9 cellular contexts compared by ENCODE assay signal in the genomic region with DNA sequence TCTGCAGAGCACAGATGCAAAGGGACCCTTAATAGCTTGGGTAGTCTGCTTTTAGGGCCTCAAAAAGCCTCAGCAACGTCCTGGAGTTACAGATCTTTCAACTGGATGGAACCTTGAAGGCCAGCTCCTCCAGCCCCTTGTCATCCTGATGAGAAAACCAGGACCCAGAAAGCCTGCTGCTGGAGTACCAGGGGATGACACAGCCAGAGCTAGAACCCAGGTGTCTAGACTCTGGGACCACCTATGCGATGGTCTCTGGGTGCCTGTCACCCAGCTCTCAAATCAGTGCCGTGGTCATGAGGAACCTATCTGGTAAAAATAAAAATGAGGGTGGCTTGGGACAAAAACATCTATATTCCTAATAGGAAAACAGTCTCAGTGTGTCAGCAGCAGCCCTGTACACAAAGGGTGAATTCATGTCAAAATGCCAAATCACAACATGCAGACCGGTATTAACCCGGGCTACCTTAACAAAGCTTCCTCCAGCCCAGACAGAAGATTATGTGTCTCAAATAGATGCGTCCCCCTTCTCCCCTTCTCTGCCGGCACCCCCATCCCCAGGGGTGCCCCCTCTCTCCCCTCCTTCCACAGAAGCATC. TPM values are rescaled to one million over a fixed set of nuclear protein-coding genes. Genes with fewer than 3 reads are reported as not detected.
DNase-seq lines count a peak whose midpoint lies in the region; ATAC-seq and TF ChIP-seq lines count a peak whose summit lies in the region.
"Had no signal": no experiment of that assay in that cellular context is flagged by ENCODE, and none has a peak within 500 bp of the region (broad histone marks: within the 10 kb centered on the region; RNA-seq: fewer than 3 reads in every experiment).

No MANE protein-coding gene starts in this region.

- H3K4me3 ChIP-seq in lung (no peak overlapping the region), tibial artery (peak overlapping the region; percentile 37 to 44)

- no peak for DNase-seq in activated T-cell treated with anti-CD3 and anti-CD28 coated beads, Interleukin-2, amount 50 U/mL, for 4 hours
- DNase-seq in activated T-cell treated with anti-CD3 and anti-CD28 coated beads, Interleukin-2, amount 50 U/mL, for 1 hour: no peak
- DNase-seq in caudate nucleus (lab: John Stamatoyannopoulos, UW) (peak in 1 of 61 donors; percentile 53), lung (ENCODE audit: low spot score) (no peak), tibial artery (no peak), HuH-7.5 (ENCODE audit: low spot score) (no peak), NCI-H2196 treated with DMSO at 0.1 percent for 48 hours (lab: John Stamatoyannopoulos, UW; ENCODE audit: unreplicated experiment) (no peak)
- DNase-seq in activated CD4-positive, alpha-beta T cell treated with anti-CD3 and anti-CD28 coated beads for 1 hour: no peak
- DNase-seq: NCI-H774 had no signal

- H3K9me3 ChIP-seq in lung (ENCODE audit: control insufficient read depth in 2 of 2, insufficient read depth in 1 of 2, low read length in 1 of 2) (no peaks in the 10 kb centered on the region), tibial artery (no peaks in the 10 kb centered on the region)

- H3K27me3 Mint-ChIP-seq in activated T-cell treated with anti-CD3 and anti-CD28 coated beads, Interleukin-2, amount 50 U/mL, for 4 hours (ENCODE audit: low read depth): no peaks in the 10 kb centered on the region

- H3K4me1 Mint-ChIP-seq in activated T-cell treated with anti-CD3 and anti-CD28 coated beads, Interleukin-2, amount 50 U/mL, for 4 hours (ENCODE audit: low read depth): peaks cover 55% of the 10 kb centered on the region

- peaks cover 0 to 15% of the 10 kb centered on the region in 2 donors for H3K36me3 ChIP-seq in lung (ENCODE audit: control insufficient read depth in 2 of 2, insufficient read depth in 2 of 2, low read length in 2 of 2)
- H3K36me3 ChIP-seq in tibial artery: peaks cover 11 to 34% (median 15%) of the 10 kb centered on the region in 3 donors

- H3K4me3 Mint-ChIP-seq in activated T-cell treated with anti-CD3 and anti-CD28 coated beads, Interleukin-2, amount 50 U/mL, for 4 hours: peak overlapping the region; percentile 75

- no peak for ATAC-seq in activated T-cell treated with anti-CD3 and anti-CD28 coated beads, Interleukin-2, amount 50 U/mL, for 4 hours
- no peak for ATAC-seq in lung (ENCODE audit: insufficient read depth, low FRiP score)

- H3K4me1 ChIP-seq in lung (ENCODE audit: control insufficient read depth in 2 of 2, insufficient read depth in 2 of 2, low read length in 2 of 2): peaks cover 22 to 52% of the 10 kb centered on the region in 2 donors
- peaks cover 0 to 95% (median 78%) of the 10 kb centered on the region in 4 donors for H3K4me1 ChIP-seq in tibial artery

- TF ChIP-seq CTCF in lung (IDR thresholded peaks at IDR 0.05; ENCODE audit: control extremely low read depth, extremely low read depth) (no peak), tibial artery (IDR thresholded peaks at IDR 0.05) (no peak)

- no peaks in the 10 kb centered on the region for H3K9me3 Mint-ChIP-seq in activated T-cell treated with anti-CD3 and anti-CD28 coated beads, Interleukin-2, amount 50 U/mL, for 4 hours

- WGBS in lung, 2 donors: 34 to 38% methylated on average over 7 of the region's 7 CpGs

- intact Hi-C loops in tibial artery (cut with DNase I; ENCODE audit: low total_unique reads): no loop called here

- H3K27ac ChIP-seq in caudate nucleus (ENCODE audit: low read depth, low read length) (peak overlapping the region; percentile 85), lung (ENCODE audit: low read depth in 1 of 2, low read length in 1 of 2) (peak overlapping the region; percentile 64 to 77), tibial artery (peak overlapping the region; percentile 73 to 88)

- peaks cover 18% of the 10 kb centered on the region for H3K36me3 Mint-ChIP-seq in activated T-cell treated with anti-CD3 and anti-CD28 coated beads, Interleukin-2, amount 50 U/mL, for 4 hours (ENCODE audit: insufficient read depth)

- no peaks in the 10 kb centered on the region for H3K27me3 ChIP-seq in lung (ENCODE audit: control insufficient read depth, insufficient read depth)
- H3K27me3 ChIP-seq in tibial artery: no peaks in the 10 kb centered on the region

RNA-seq across cellular contexts. Expression of a gene that starts 28.5 kb away (rescaled TPM):
- total RNA-seq in activated T-cell treated with anti-CD3 and anti-CD28 coated beads, Interleukin-2, amount 50 U/mL, for 4 hours: 10 to 100 TPM in 1 of 3 donors, 1 to 10 TPM in 2; 8.0 to 13.6 (median 9.6) TPM
- 10 to 100 TPM; 39.1 to 58.8 TPM for total RNA-seq in lung
- polyA plus RNA-seq in lung: 10 to 100 TPM; 11.8 to 32.5 TPM
